Comparison of ENCODE assay signal across 2 cellular contexts in genomic region chr4:99861120-99861905, GRCh38.
TF ChIP-seq lines count a peak whose summit lies in the region.

No MANE protein-coding gene starts in this region.

TF ChIP-seq in WTC11, 78 proteins besides CTCF, POLR2A, EP300 and RAD21:
- TF ChIP-seq, protein P1, sequence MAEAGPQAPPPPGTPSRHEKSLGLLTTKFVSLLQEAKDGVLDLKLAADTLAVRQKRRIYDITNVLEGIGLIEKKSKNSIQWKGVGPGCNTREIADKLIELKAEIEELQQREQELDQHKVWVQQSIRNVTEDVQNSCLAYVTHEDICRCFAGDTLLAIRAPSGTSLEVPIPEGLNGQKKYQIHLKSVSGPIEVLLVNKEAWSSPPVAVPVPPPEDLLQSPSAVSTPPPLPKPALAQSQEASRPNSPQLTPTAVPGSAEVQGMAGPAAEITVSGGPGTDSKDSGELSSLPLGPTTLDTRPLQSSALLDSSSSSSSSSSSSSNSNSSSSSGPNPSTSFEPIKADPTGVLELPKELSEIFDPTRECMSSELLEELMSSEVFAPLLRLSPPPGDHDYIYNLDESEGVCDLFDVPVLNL (CRISPR knock-in tag; IDR thresholded peaks at IDR 0.05; ENCODE audit: borderline replicate concordance, low read depth), result no peak
- no peak for TF ChIP-seq ZBTB43 (CRISPR knock-in tag; IDR thresholded peaks at IDR 0.05)
- no peak for TF ChIP-seq ZNF263 (CRISPR knock-in tag; IDR thresholded peaks at IDR 0.05; ENCODE audit: low read depth)
- TF ChIP-seq ZNF423 (CRISPR knock-in tag; IDR thresholded peaks at IDR 0.05), result no peak
- TF ChIP-seq, protein P2, sequence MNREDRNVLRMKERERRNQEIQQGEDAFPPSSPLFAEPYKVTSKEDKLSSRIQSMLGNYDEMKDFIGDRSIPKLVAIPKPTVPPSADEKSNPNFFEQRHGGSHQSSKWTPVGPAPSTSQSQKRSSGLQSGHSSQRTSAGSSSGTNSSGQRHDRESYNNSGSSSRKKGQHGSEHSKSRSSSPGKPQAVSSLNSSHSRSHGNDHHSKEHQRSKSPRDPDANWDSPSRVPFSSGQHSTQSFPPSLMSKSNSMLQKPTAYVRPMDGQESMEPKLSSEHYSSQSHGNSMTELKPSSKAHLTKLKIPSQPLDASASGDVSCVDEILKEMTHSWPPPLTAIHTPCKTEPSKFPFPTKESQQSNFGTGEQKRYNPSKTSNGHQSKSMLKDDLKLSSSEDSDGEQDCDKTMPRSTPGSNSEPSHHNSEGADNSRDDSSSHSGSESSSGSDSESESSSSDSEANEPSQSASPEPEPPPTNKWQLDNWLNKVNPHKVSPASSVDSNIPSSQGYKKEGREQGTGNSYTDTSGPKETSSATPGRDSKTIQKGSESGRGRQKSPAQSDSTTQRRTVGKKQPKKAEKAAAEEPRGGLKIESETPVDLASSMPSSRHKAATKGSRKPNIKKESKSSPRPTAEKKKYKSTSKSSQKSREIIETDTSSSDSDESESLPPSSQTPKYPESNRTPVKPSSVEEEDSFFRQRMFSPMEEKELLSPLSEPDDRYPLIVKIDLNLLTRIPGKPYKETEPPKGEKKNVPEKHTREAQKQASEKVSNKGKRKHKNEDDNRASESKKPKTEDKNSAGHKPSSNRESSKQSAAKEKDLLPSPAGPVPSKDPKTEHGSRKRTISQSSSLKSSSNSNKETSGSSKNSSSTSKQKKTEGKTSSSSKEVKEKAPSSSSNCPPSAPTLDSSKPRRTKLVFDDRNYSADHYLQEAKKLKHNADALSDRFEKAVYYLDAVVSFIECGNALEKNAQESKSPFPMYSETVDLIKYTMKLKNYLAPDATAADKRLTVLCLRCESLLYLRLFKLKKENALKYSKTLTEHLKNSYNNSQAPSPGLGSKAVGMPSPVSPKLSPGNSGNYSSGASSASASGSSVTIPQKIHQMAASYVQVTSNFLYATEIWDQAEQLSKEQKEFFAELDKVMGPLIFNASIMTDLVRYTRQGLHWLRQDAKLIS (CRISPR knock-in tag; IDR thresholded peaks at IDR 0.05; ENCODE audit: borderline replicate concordance), result no peak

TF ChIP-seq in HepG2, 621 proteins besides CTCF, POLR2A, EP300 and RAD21:
- no peak for TF ChIP-seq CBX5 (CRISPR knock-in tag; IDR thresholded peaks at IDR 0.05; ENCODE audit: borderline replicate concordance)
- no peak for TF ChIP-seq SNAPC2 (CRISPR knock-in tag; IDR thresholded peaks at IDR 0.05)
- TF ChIP-seq SRY (CRISPR knock-in tag; IDR thresholded peaks at IDR 0.05), result no peak
- no peak for TF ChIP-seq ZNF781 (CRISPR knock-in tag; IDR thresholded peaks at IDR 0.05; ENCODE audit: borderline replicate concordance, not compliant biosample characterization)
- TF ChIP-seq HNF4A (CRISPR knock-in tag; IDR thresholded peaks at IDR 0.05), result no peak
- no peak for TF ChIP-seq ZNF577 (CRISPR knock-in tag; IDR thresholded peaks at IDR 0.05; ENCODE audit: borderline replicate concordance, low read depth)
TF ChIP-seq in HepG2: peak in this region for 0.
